14 cellular contexts compared by ENCODE assay signal in the genomic region with DNA sequence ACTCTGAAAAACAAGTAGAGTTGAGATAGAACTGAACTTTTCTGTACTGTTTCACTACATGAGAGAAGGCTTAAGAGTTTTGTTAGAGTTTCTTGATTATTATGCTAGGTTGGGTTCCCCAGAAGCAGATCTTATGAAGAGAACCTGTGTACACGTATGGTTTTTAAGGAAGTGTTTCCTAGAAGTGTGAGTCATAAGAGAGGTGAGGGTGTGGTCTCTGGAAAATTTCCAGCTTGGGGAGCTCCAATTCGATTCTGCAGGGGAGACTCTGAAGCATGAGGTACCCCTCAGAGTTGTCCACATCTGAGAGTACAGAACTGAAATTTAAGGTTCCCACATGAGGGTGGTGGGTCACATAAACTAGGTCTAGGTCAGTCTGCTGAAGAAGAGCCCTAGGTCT.
DNase-seq lines count a peak whose midpoint lies in the region; ATAC-seq and TF ChIP-seq lines count a peak whose summit lies in the region.
"Had no signal": no experiment of that assay in that cellular context is flagged by ENCODE, and none has a peak within 500 bp of the region (broad histone marks: within the 10 kb centered on the region; RNA-seq: fewer than 3 reads in every experiment).

No MANE protein-coding gene starts in this region.

- peaks cover 4% of the 10 kb centered on the region for H3K36me3 Mint-ChIP-seq in Calu3 (ENCODE audit: insufficient read depth, unreplicated experiment)
- H3K36me3 Mint-ChIP-seq: CD8-positive, alpha-beta memory T cell had no signal

- H3K4me1 ChIP-seq in RWPE2 (ENCODE audit: insufficient read depth, poor library complexity, severe bottlenecking) = peaks cover 6% of the 10 kb centered on the region
- no peaks in the 10 kb centered on the region for H3K4me1 ChIP-seq in foreskin keratinocyte
- H3K4me1 ChIP-seq in stomach = no peaks in the 10 kb centered on the region
- H3K4me1 ChIP-seq: BLaER1, Caco-2 had no signal

- no peak for TF ChIP-seq POLR2A in stomach (IDR thresholded peaks at IDR 0.05)

- H3K27ac ChIP-seq in RWPE2 (ENCODE audit: poor library complexity, severe bottlenecking) (no peak overlapping the region), foreskin keratinocyte (no peak overlapping the region), stomach (no peak overlapping the region)
- H3K27ac ChIP-seq: BLaER1, GM23248 had no signal

- H3K9me3 Mint-ChIP-seq in Calu3 (ENCODE audit: low read depth, unreplicated experiment) = no peaks in the 10 kb centered on the region

- 14 to 33% (median 17%) methylated on average over 2 of the region's 2 CpGs for WGBS in stomach, 5 donors

- intact Hi-C loops in Calu3 (cut with micrococcal nuclease; ENCODE audit: unreplicated experiment) (loop anchor here (2.0 kb wide), 1 partner anchor 28 kb away; no protein-coding TSS in a partner anchor), sciatic nerve (cut with DNase I) (no loop called here), stomach (cut with DNase I; ENCODE audit: low total_unique reads) (loop anchor here (10.0 kb wide), 1 partner anchor 74 kb away; no protein-coding TSS in a partner anchor)

- no peak for TF ChIP-seq EP300 in stomach (IDR thresholded peaks at IDR 0.05)

- ATAC-seq in RWPE2 (ENCODE audit: low read depth) (peak; percentile 55; the same call in 2 of the 3 replicates), foreskin keratinocyte (peak; percentile 62), sciatic nerve (no peak)
- no peak for ATAC-seq in activated CD4-positive, CD25-positive, alpha-beta regulatory T cell treated with anti-CD3 and anti-CD28 coated beads, Interleukin-2, amount 50 U/mL, for 24 hours

- DNase-seq in Calu3 (peak; percentile 57), NCI-H69 (lab: John Stamatoyannopoulos, UW) (peak; percentile 20), RWPE2 (ENCODE audit: low spot score) (no peak), foreskin keratinocyte (peak in 1 of 2 donors; percentile 20), sciatic nerve (ENCODE audit: low spot score) (no peak), stomach (no peak)
- DNase-seq: 8988T; AML-193; Caco-2; CD8-positive, alpha-beta memory T cell; DMS53; GM23248 had no signal

- no TSS peak for BruUV-seq in Calu3 (replicated peaks; lab: Mats Ljungman, UMichigan)

- H3K9me3 ChIP-seq in RWPE2 (ENCODE audit: severe bottlenecking) (no peaks in the 10 kb centered on the region), stomach (no peaks in the 10 kb centered on the region)
- H3K9me3 ChIP-seq: BLaER1, Caco-2 had no signal

- peak overlapping the region; percentile 4 for H3K4me3 Mint-ChIP-seq in Calu3 (ENCODE audit: low read depth, unreplicated experiment)
- H3K4me3 Mint-ChIP-seq: CD8-positive, alpha-beta memory T cell had no signal

- H3K4me3 ChIP-seq in RWPE2 (ENCODE audit: severe bottlenecking) (no peak overlapping the region), stomach (no peak overlapping the region)
- H3K4me3 ChIP-seq: BLaER1, GM23248 had no signal

- H3K27ac Mint-ChIP-seq in Calu3 (ENCODE audit: unreplicated experiment) = peak overlapping the region; percentile 74
- H3K27ac Mint-ChIP-seq: CD8-positive, alpha-beta memory T cell had no signal

- CTCF ChIA-PET in Calu3 (lab: Charles Lee) = interaction anchor here (1.0 to 1.3 kb wide), 2 partner anchors 28 to 933 kb away, joined by 3 to 4 read pairs; no protein-coding TSS in a partner anchor

- H3K27me3 ChIP-seq in RWPE2 (ENCODE audit: insufficient read depth, poor library complexity, severe bottlenecking) (no peaks in the 10 kb centered on the region), foreskin keratinocyte (no peaks in the 10 kb centered on the region), stomach (no peaks in the 10 kb centered on the region)
- H3K27me3 ChIP-seq: BLaER1 had no signal

- H3K4me1 Mint-ChIP-seq in Calu3 (ENCODE audit: low read depth, unreplicated experiment) = peaks cover 12% of the 10 kb centered on the region
- H3K4me1 Mint-ChIP-seq: CD8-positive, alpha-beta memory T cell had no signal

- TF ChIP-seq CTCF in Calu3 (IDR thresholded peaks at IDR 0.05; ENCODE audit: unreplicated experiment) (no peak), RWPE2 (IDR thresholded peaks at IDR 0.05; ENCODE audit: poor library complexity, severe bottlenecking) (no peak), foreskin keratinocyte (conservative IDR thresholded peaks at IDR 0.05) (no peak), stomach (IDR thresholded peaks at IDR 0.05) (no peak)

- H3K36me3 ChIP-seq in RWPE2 (ENCODE audit: low read depth) (0 out of 2 replicates have a peak, but pooled peaks cover 3% of the 10 kb centered on the region), stomach (no peaks in the 10 kb centered on the region)
- H3K36me3 ChIP-seq: BLaER1 had no signal

- H3K27me3 Mint-ChIP-seq in Calu3 (ENCODE audit: unreplicated experiment) = no peaks in the 10 kb centered on the region

Comparison
In these comparisons a context has a peak if more than half of its experiments do, and no peak if none do; other contexts are left out.
1. DNase-seq: peak in Calu3 (single experiment) and NCI-H69 (single experiment); none in RWPE2 (single experiment), sciatic nerve (single experiment) and stomach (single experiment).
2. ATAC-seq: peak in RWPE2 (single experiment) and foreskin keratinocyte (single experiment); none in sciatic nerve (single experiment) and activated CD4-positive, CD25-positive, alpha-beta regulatory T cell treated with anti-CD3 and anti-CD28 coated beads, Interleukin-2, amount 50 U/mL, for 24 hours (0 of 2).